ENCODE assay signal across 21 cellular contexts in the genomic region with DNA sequence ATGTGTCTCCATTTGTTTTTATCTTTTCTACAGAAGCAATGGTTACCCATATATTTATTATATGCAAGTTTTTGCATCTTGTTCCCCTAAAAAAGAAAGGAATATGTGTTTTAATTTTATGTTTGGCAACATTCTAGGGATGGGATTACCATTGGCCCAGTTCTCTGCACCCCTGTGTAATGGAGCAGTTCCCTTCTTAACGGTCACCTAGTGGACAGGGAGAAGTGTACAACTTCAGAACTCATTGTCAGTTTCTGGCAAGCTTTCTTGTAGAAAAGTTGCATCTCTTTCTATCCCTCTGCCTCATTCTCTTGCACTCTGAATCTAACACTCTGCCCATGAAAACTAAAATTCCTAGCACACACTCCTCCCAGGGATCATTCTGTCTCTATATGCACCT.
A peak's percentile ranks its signal among the peaks of the same experiment; 100 is the strongest.
DNase-seq lines count a peak whose midpoint lies in the region; ATAC-seq and TF ChIP-seq lines count a peak whose summit lies in the region.
"Had no signal": no experiment of that assay in that cellular context is flagged by ENCODE, and none has a peak within 500 bp of the region (broad histone marks: within the 10 kb centered on the region; RNA-seq: fewer than 3 reads in every experiment).

No MANE protein-coding gene starts in this region.

- no peak overlapping the region for H3K27ac ChIP-seq in WERI-Rb-1
- H3K27ac ChIP-seq: gastroesophageal sphincter, HL-60, SJCRH30 had no signal

- no peak overlapping the region for H3K4me3 ChIP-seq in WERI-Rb-1 (ENCODE audit: low read depth, low read length)
- no peak overlapping the region for H3K4me3 ChIP-seq in retinal pigment epithelial cell (ENCODE audit: low read length)
- H3K4me3 ChIP-seq: gastroesophageal sphincter, SJCRH30 had no signal

- peaks cover 58% of the 10 kb centered on the region for H3K4me1 Mint-ChIP-seq in activated naive CD8-positive, alpha-beta T cell (ENCODE audit: low read depth)
- H3K4me1 Mint-ChIP-seq in activated naive CD8-positive, alpha-beta T cell treated with anti-CD3 and anti-CD28 coated beads for 36 hours: peaks cover 37% of the 10 kb centered on the region
- H3K4me1 Mint-ChIP-seq: nephron progenitor cell had no signal

- H3K9me3 ChIP-seq in WERI-Rb-1 (ENCODE audit: severe bottlenecking): no peaks in the 10 kb centered on the region
- H3K9me3 ChIP-seq: gastroesophageal sphincter, SJCRH30 had no signal

- H3K36me3 Mint-ChIP-seq in activated naive CD8-positive, alpha-beta T cell: peaks cover 17% of the 10 kb centered on the region
- H3K36me3 Mint-ChIP-seq in activated naive CD8-positive, alpha-beta T cell treated with anti-CD3 and anti-CD28 coated beads for 36 hours: peaks cover 45% of the 10 kb centered on the region

- TF ChIP-seq CTCF in GM12873 (IDR thresholded peaks at IDR 0.05; ENCODE audit: insufficient read depth, low read depth, low read length, missing control alignments): peak; percentile 8
- TF ChIP-seq CTCF in WERI-Rb-1 (IDR thresholded peaks at IDR 0.05; ENCODE audit: low read depth, low read length): peak; percentile 26; the same call in 1 of the 2 replicates
- TF ChIP-seq CTCF in retinal pigment epithelial cell (conservative IDR thresholded peaks at IDR 0.05; ENCODE audit: low read depth, low read length): peak; percentile 18

- peak overlapping the region; percentile 2 for H3K27ac Mint-ChIP-seq in activated naive CD8-positive, alpha-beta T cell
- H3K27ac Mint-ChIP-seq in activated naive CD8-positive, alpha-beta T cell treated with anti-CD3 and anti-CD28 coated beads for 36 hours: no peak overlapping the region
- H3K27ac Mint-ChIP-seq: nephron progenitor cell; stimulated activated memory B cell treated with anti-CD40 and anti-IgM and Interleukin-4, amounts not matched to agents 10 μg/mL and 1 μg/mL and 100 μg/mL, for 72 hours had no signal

- no peak for ATAC-seq in HG03442 (IDR thresholded peaks at IDR 0.05; ENCODE audit: unreplicated experiment)
- no peak for ATAC-seq in activated CD4-positive, CD25-positive, alpha-beta regulatory T cell treated with anti-CD3 and anti-CD28 coated beads, Interleukin-2, amount 50 U/mL, for 24 hours
- ATAC-seq: gastroesophageal sphincter; stimulated activated memory B cell treated with anti-CD40 and anti-IgM and Interleukin-4, amounts not matched to agents 10 μg/mL and 1 μg/mL and 100 μg/mL, for 72 hours had no signal

- H3K27me3 Mint-ChIP-seq in activated naive CD8-positive, alpha-beta T cell: no peaks in the 10 kb centered on the region
- no peaks in the 10 kb centered on the region for H3K27me3 Mint-ChIP-seq in activated naive CD8-positive, alpha-beta T cell treated with anti-CD3 and anti-CD28 coated beads for 36 hours
- H3K27me3 Mint-ChIP-seq: stimulated activated memory B cell treated with anti-CD40 and anti-IgM and Interleukin-4, amounts not matched to agents 10 μg/mL and 1 μg/mL and 100 μg/mL, for 72 hours had no signal

- no peak overlapping the region for H3K4me3 Mint-ChIP-seq in activated naive CD8-positive, alpha-beta T cell
- no peak overlapping the region for H3K4me3 Mint-ChIP-seq in activated naive CD8-positive, alpha-beta T cell treated with anti-CD3 and anti-CD28 coated beads for 36 hours
- H3K4me3 Mint-ChIP-seq: nephron progenitor cell; stimulated activated memory B cell treated with anti-CD40 and anti-IgM and Interleukin-4, amounts not matched to agents 10 μg/mL and 1 μg/mL and 100 μg/mL, for 72 hours had no signal

- H3K9me3 Mint-ChIP-seq in activated naive CD8-positive, alpha-beta T cell (ENCODE audit: low read depth): no peaks in the 10 kb centered on the region
- no peaks in the 10 kb centered on the region for H3K9me3 Mint-ChIP-seq in activated naive CD8-positive, alpha-beta T cell treated with anti-CD3 and anti-CD28 coated beads for 36 hours
- H3K9me3 Mint-ChIP-seq: nephron progenitor cell; stimulated activated memory B cell treated with anti-CD40 and anti-IgM and Interleukin-4, amounts not matched to agents 10 μg/mL and 1 μg/mL and 100 μg/mL, for 72 hours had no signal

- DNase-seq in activated naive CD8-positive, alpha-beta T cell treated with anti-CD3 and anti-CD28 coated beads for 36 hours: no peak
- DNase-seq in WERI-Rb-1: no peak
- no peak for DNase-seq in retinal pigment epithelial cell (ENCODE audit: low read depth)
- no peak for DNase-seq in stimulated activated CD4-positive, alpha-beta T cell treated with anti-CD3 and anti-CD28 coated beads, Interleukin-1b, Interleukin-23, amount 100 ng/mL, for 48 hours
- DNase-seq: activated CD4-positive, CD25-positive, alpha-beta regulatory T cell treated with anti-CD3 and anti-CD28 coated beads, Interleukin-2, amount 50 U/mL, for 72 hours; activated effector memory CD4-positive, alpha-beta T cell treated with Interleukin-2 at 50 U/mL for 16 hours; GOT3; hypothalamus; NCI-H1417 treated with DMSO at 0.1 percent for 48 hours; NCI-H510A; nephron progenitor cell; NK-92 treated with Interleukin-12 subunit alpha and Interleukin-12 subunit beta, amount 100 ng/mL, for 24 hours; SJCRH30; stimulated activated CD4-positive, alpha-beta T cell treated with anti-CD3 and anti-CD28 coated beads, Interleukin-2, amount 100 ng/mL, for 24 hours had no signal

- no peaks in the 10 kb centered on the region for H3K36me3 ChIP-seq in WERI-Rb-1
- H3K36me3 ChIP-seq: gastroesophageal sphincter, SJCRH30 had no signal

- no peaks in the 10 kb centered on the region for H3K27me3 ChIP-seq in WERI-Rb-1 (ENCODE audit: insufficient read depth, low read depth, severe bottlenecking)
- H3K27me3 ChIP-seq: gastroesophageal sphincter, SJCRH30 had no signal
